In the genomic region with DNA sequence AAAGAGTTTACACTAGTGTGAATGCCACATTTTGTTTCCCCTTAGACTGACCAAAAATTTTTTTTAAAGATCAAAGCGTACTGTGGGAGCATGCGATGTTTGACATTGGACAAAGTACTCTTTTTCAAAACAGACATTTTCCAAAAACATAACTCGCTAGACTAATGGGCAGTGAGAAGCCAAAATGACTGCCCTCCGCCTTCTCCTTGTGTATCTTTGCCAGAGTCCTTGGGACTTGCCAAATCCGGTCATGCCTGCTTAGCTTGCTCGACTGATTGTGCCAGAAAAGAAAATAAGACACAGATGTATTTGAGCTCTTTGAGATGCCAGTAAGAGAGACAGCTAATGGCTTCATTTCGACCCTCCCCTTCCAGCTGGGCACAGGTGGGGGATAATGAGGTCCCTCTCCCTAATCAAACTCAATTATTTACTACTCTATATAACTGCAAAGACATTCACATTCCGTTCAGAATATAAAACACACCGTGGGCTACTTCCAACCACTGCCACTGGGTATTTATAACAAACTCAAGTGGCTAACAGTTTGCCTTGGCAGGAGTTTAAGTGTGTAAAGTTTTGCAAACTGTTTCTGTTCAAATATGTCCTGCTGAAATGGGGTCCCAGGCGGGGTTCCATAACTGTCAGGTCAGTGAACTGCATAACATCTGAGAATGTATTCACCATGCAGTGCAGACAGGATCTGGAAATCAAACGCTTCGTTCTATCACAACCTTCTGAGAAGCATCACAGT, we compare ENCODE assay signal across 11 cellular contexts.
DNase-seq lines count a peak whose midpoint lies in the region; ATAC-seq, FAIRE-seq and TF ChIP-seq lines count a peak whose summit lies in the region.
"Had no signal": no experiment of that assay in that cellular context is flagged by ENCODE, and none has a peak within 500 bp of the region (broad histone marks: within the 10 kb centered on the region; RNA-seq: fewer than 3 reads in every experiment).

No MANE protein-coding gene starts in this region.

- POLR2A ChIA-PET in endothelial cell of umbilical vein (lab: Charles Lee) (interaction anchor here (1.3 kb wide), 1 partner anchor 28 kb away, joined by 3 read pairs; no protein-coding TSS in a partner anchor), T-cell (lab: Charles Lee) (no interaction called here)
- POLR2A ChIA-PET in CD8-positive, alpha-beta T cell (lab: Charles Lee) = no interaction called here

- H3K4me2 ChIP-seq in endothelial cell of umbilical vein (ENCODE audit: insufficient read depth, low read length) = peak overlapping the region; percentile 80
- H3K4me2 ChIP-seq: smooth muscle cell had no signal

- no peaks in the 10 kb centered on the region for H3K9me3 Mint-ChIP-seq in T-cell
- H3K9me3 Mint-ChIP-seq in CD8-positive, alpha-beta T cell = no peaks in the 10 kb centered on the region

- H3K4me1 ChIP-seq in endothelial cell of umbilical vein (ENCODE audit: control insufficient read depth, extremely low read depth, insufficient read depth, low read length) (peaks cover 48% of the 10 kb centered on the region), lower lobe of right lung (peaks cover 40% of the 10 kb centered on the region), tibial artery (peaks cover 0 to 71% (median 49%) of the 10 kb centered on the region in 4 donors)
- H3K4me1 ChIP-seq in CD8-positive, alpha-beta T cell (ENCODE audit: insufficient read depth, low read length) = no peaks in the 10 kb centered on the region

- H3K27ac ChIP-seq in endothelial cell of umbilical vein (ENCODE audit: insufficient read depth, low read depth, low read length) = peak overlapping the region; percentile 72
- H3K27ac ChIP-seq in lower lobe of right lung = peak overlapping the region; percentile 38
- H3K27ac ChIP-seq in tibial artery = peak overlapping the region; percentile 70 to 71
- no peak overlapping the region for H3K27ac ChIP-seq in CD8-positive, alpha-beta T cell (ENCODE audit: low read depth, low read length)

- peaks cover 20% of the 10 kb centered on the region for H3K36me3 Mint-ChIP-seq in T-cell
- peaks cover 36% of the 10 kb centered on the region for H3K36me3 Mint-ChIP-seq in CD8-positive, alpha-beta T cell

- ATAC-seq in lower lobe of right lung (peak; percentile 62 to 74), T-cell (replicated peaks in 1 of 4) (no peak), omental fat pad (ENCODE audit: low FRiP score) (no peak)
- ATAC-seq in CD8-positive, alpha-beta T cell = no peak

- FAIRE-seq in endothelial cell of umbilical vein (lab: Jason Lieb, UNC) = no peak

- peak overlapping the region; percentile 56 for H3K9ac ChIP-seq in endothelial cell of umbilical vein (replicated peaks; ENCODE audit: extremely low read depth, insufficient read depth, low read length)

- intact Hi-C loops in endothelial cell of umbilical vein (cut with micrococcal nuclease) (no loop called here), lower lobe of right lung (cut with DNase I) (no loop called here), tibial artery (cut with DNase I; ENCODE audit: low total_unique reads) (loop anchor here (10.0 kb wide), 1 partner anchor 675 kb away; no protein-coding TSS in a partner anchor)
- intact Hi-C loops in CD8-positive, alpha-beta T cell (cut with DNase I, micrococcal nuclease) = no loop called here

- H3K27me3 Mint-ChIP-seq in T-cell = no peaks in the 10 kb centered on the region
- no peaks in the 10 kb centered on the region for H3K27me3 Mint-ChIP-seq in CD8-positive, alpha-beta T cell (ENCODE audit: low read depth)

- no peaks in the 10 kb centered on the region for H3K4me1 Mint-ChIP-seq in T-cell
- H3K4me1 Mint-ChIP-seq in CD8-positive, alpha-beta T cell (ENCODE audit: low read depth) = no peaks in the 10 kb centered on the region

- no peak overlapping the region for H3K27ac Mint-ChIP-seq in T-cell
- no peak overlapping the region for H3K27ac Mint-ChIP-seq in CD8-positive, alpha-beta T cell

- BruUV-seq in endothelial cell of umbilical vein (replicated peaks; lab: Mats Ljungman, UMichigan) = no TSS peak

- H4K20me1 ChIP-seq in endothelial cell of umbilical vein (replicated peaks; ENCODE audit: control insufficient read depth, extremely low read depth, insufficient read depth, low read length) = no peaks in the 10 kb centered on the region

- H3K4me3 Mint-ChIP-seq in T-cell = no peak overlapping the region
- H3K4me3 Mint-ChIP-seq in CD8-positive, alpha-beta T cell = no peak overlapping the region

- H3K9me1 ChIP-seq in endothelial cell of umbilical vein (replicated peaks; ENCODE audit: control insufficient read depth, extremely low read depth, insufficient read depth, low read length) = no peaks in the 10 kb centered on the region

- TF ChIP-seq POLR2A in endothelial cell of umbilical vein (IDR thresholded peaks at IDR 0.05; ENCODE audit: low read depth, low read length) = no peak

- no peak for TF ChIP-seq CTCF in endothelial cell of umbilical vein (IDR thresholded peaks at IDR 0.05; ENCODE audit: extremely low read depth in 1 of 2, insufficient read depth in 1 of 2, low read depth in 1 of 2, low read length in 2 of 2)
- no peak for TF ChIP-seq CTCF in lower lobe of right lung (IDR thresholded peaks at IDR 0.05)
- no peak for TF ChIP-seq CTCF in tibial artery (IDR thresholded peaks at IDR 0.05)
- no peak for TF ChIP-seq CTCF in CD8-positive, alpha-beta T cell (IDR thresholded peaks at IDR 0.05)
- no peak for TF ChIP-seq CTCF in omental fat pad (IDR thresholded peaks at IDR 0.05)

- no peaks in the 10 kb centered on the region for H3K79me2 ChIP-seq in endothelial cell of umbilical vein (ENCODE audit: control insufficient read depth, insufficient read depth, low read length)

- H3K9me3 ChIP-seq in endothelial cell of umbilical vein (replicated peaks; ENCODE audit: control insufficient read depth, insufficient read depth, low read length) (no peaks in the 10 kb centered on the region), lower lobe of right lung (no peaks in the 10 kb centered on the region), tibial artery (no peaks in the 10 kb centered on the region)
- H3K9me3 ChIP-seq in CD8-positive, alpha-beta T cell (ENCODE audit: low read length) = no peaks in the 10 kb centered on the region

- H3K4me3 ChIP-seq in endothelial cell of umbilical vein (replicated peaks in 1 of 3; ENCODE audit: insufficient read depth in 1 of 3, low read depth in 1 of 3, low read length in 3 of 3) = no peak overlapping the region
- H3K4me3 ChIP-seq in lower lobe of right lung = peak overlapping the region; percentile 7
- peak overlapping the region in 1 of 2 donors; percentile 21 for H3K4me3 ChIP-seq in tibial artery
- H3K4me3 ChIP-seq in CD8-positive, alpha-beta T cell (ENCODE audit: low read depth, low read length) = no peak overlapping the region
- H3K4me3 ChIP-seq: smooth muscle cell had no signal

- DNase-seq in NCI-H2029 (lab: John Stamatoyannopoulos, UW) = peak; percentile 36
- peak; percentile 35 for DNase-seq in endothelial cell of umbilical vein (ENCODE audit: low read depth, low spot score)
- no peak for DNase-seq in lower lobe of right lung
- peak; percentile 66 to 83 for DNase-seq in tibial artery
- no peak for DNase-seq in DMS53 (lab: John Stamatoyannopoulos, UW)
- no peak for DNase-seq in T-cell
- DNase-seq in CD8-positive, alpha-beta T cell = no peak
- no peak for DNase-seq in omental fat pad (ENCODE audit: low spot score)
- DNase-seq: NCI-H1048; stimulated activated naive CD4-positive, alpha-beta T cell treated with Interleukin-2 at 50 U/mL for 16 hours had no signal

- H3K27me3 ChIP-seq in endothelial cell of umbilical vein (ENCODE audit: control insufficient read depth in 2 of 2, insufficient read depth in 2 of 2, low read length in 2 of 2) (no peaks in the 10 kb centered on the region), lower lobe of right lung (ENCODE audit: low read depth) (no peaks in the 10 kb centered on the region), tibial artery (no peaks in the 10 kb centered on the region)
- H3K27me3 ChIP-seq in CD8-positive, alpha-beta T cell (ENCODE audit: insufficient read depth, low read length) = no peaks in the 10 kb centered on the region

- no peak overlapping the region for H2AFZ ChIP-seq in endothelial cell of umbilical vein (ENCODE audit: low read depth, low read length)

- dilution Hi-C loops in endothelial cell of umbilical vein (cut with MboI; ENCODE audit: extremely low pct_ligation_motif_present, low sequenced_read_pairs) = no loop called here

- no peaks in the 10 kb centered on the region for H3K36me3 ChIP-seq in endothelial cell of umbilical vein (ENCODE audit: control insufficient read depth in 2 of 2, extremely low read depth in 1 of 2, insufficient read depth in 2 of 2, low read length in 2 of 2)
- H3K36me3 ChIP-seq in lower lobe of right lung = no peaks in the 10 kb centered on the region
- H3K36me3 ChIP-seq in tibial artery = no peaks in the 10 kb centered on the region
- no peaks in the 10 kb centered on the region for H3K36me3 ChIP-seq in CD8-positive, alpha-beta T cell (ENCODE audit: insufficient read depth, low read length)

- CTCF ChIA-PET in endothelial cell of umbilical vein (lab: Charles Lee) = interaction anchor here (0.6 to 2.8 kb wide), 12 partner anchors 8 to 198 kb away, joined by 3 to 18 read pairs (median 4); a partner anchor contains a TSS
- CTCF ChIA-PET in T-cell (lab: Charles Lee) = interaction anchor here in 1 of 2 donors (1.2 kb wide), 1 partner anchor 9 kb away, joined by 3 read pairs; no protein-coding TSS in a partner anchor
- CTCF ChIA-PET in CD8-positive, alpha-beta T cell (lab: Charles Lee) = no interaction called here

TF ChIP-seq in endothelial cell of umbilical vein, 7 proteins besides CTCF, POLR2A, EP300 and RAD21:
- TF ChIP-seq EZH2 (IDR thresholded peaks at IDR 0.05; ENCODE audit: borderline replicate concordance, low read depth, low read length, severe bottlenecking) = no peak
- TF ChIP-seq POLR2AphosphoS5 (IDR thresholded peaks at IDR 0.05; ENCODE audit: insufficient read depth, low read depth, low read length) = no peak
- TF ChIP-seq JUN (IDR thresholded peaks at IDR 0.05; ENCODE audit: borderline replicate concordance, insufficient read depth, insufficient read length, low read depth) = no peak
- TF ChIP-seq GATA2 (IDR thresholded peaks at IDR 0.05; ENCODE audit: insufficient read depth, insufficient read length, low read depth, low read length) = no peak
TF ChIP-seq in endothelial cell of umbilical vein: peak in this region for 0.

Comparison
In these comparisons a context has a peak if more than half of its experiments do, and no peak if none do; other contexts are left out.
1. DNase-seq: peak in NCI-H2029 (single experiment), endothelial cell of umbilical vein (single experiment) and tibial artery (2 of 2); none in lower lobe of right lung (single experiment), DMS53 (single experiment), T-cell (0 of 34), CD8-positive, alpha-beta T cell (0 of 7) and omental fat pad (single experiment).
2. ATAC-seq: peak in lower lobe of right lung (2 of 2); none in T-cell (0 of 4), CD8-positive, alpha-beta T cell (single experiment) and omental fat pad (single experiment).